Comparison of ENCODE assay signal across 10 cellular contexts in genomic region chr6:166308769-166309589, GRCh38.
DNase-seq lines count a peak whose midpoint lies in the region; ATAC-seq lines count a peak whose summit lies in the region.
"Had no signal": no experiment of that assay in that cellular context is flagged by ENCODE, and none has a peak within 500 bp of the region (broad histone marks: within the 10 kb centered on the region; RNA-seq: fewer than 3 reads in every experiment).

No MANE protein-coding gene starts in this region.

- no peak overlapping the region for H3K27ac ChIP-seq in iPS DF 6.9 (ENCODE audit: low read length)
- H3K27ac ChIP-seq: adrenal gland had no signal

- peaks cover 7% of the 10 kb centered on the region for H3K4me1 Mint-ChIP-seq in stimulated activated memory B cell treated with anti-CD40 and anti-IgM and Interleukin-4, amounts not matched to agents 10 μg/mL and 1 μg/mL and 100 μg/mL, for 72 hours

- H3K9me3 ChIP-seq in iPS DF 6.9 (ENCODE audit: control insufficient read depth, insufficient read depth, low read length) = no peaks in the 10 kb centered on the region
- H3K9me3 ChIP-seq: adrenal gland had no signal

- peaks cover 20% of the 10 kb centered on the region for H3K27me3 ChIP-seq in iPS DF 6.9 (ENCODE audit: control insufficient read depth, insufficient read depth, low read length)

- peaks cover 40% of the 10 kb centered on the region for H3K27me3 Mint-ChIP-seq in stimulated activated memory B cell treated with anti-CD40 and anti-IgM and Interleukin-4, amounts not matched to agents 10 μg/mL and 1 μg/mL and 100 μg/mL, for 72 hours

- H3K4me1 ChIP-seq in iPS DF 6.9 (ENCODE audit: control insufficient read depth, insufficient read depth, low read length) = no peaks in the 10 kb centered on the region; the same call in 1 of the 2 replicates

- H3K36me3 ChIP-seq in iPS DF 6.9 (ENCODE audit: control insufficient read depth, insufficient read depth, low read length) = no peaks in the 10 kb centered on the region
- H3K36me3 ChIP-seq: adrenal gland had no signal

- no peaks in the 10 kb centered on the region for H3K9me3 Mint-ChIP-seq in stimulated activated memory B cell treated with anti-CD40 and anti-IgM and Interleukin-4, amounts not matched to agents 10 μg/mL and 1 μg/mL and 100 μg/mL, for 72 hours

- H3K4me3 ChIP-seq in iPS DF 6.9 (ENCODE audit: low read length) = peak overlapping the region; percentile 29; the same call in 1 of the 2 replicates

- no peak overlapping the region for H3K27ac Mint-ChIP-seq in stimulated activated memory B cell treated with anti-CD40 and anti-IgM and Interleukin-4, amounts not matched to agents 10 μg/mL and 1 μg/mL and 100 μg/mL, for 72 hours

- peak; percentile 3 for DNase-seq in SIG-M5 treated with dmso at 0.1 percent for 504 hours (lab: John Stamatoyannopoulos, UW; ENCODE audit: unreplicated experiment)
- DNase-seq in SIG-M5 (lab: John Stamatoyannopoulos, UW) = no peak
- DNase-seq in NCI-H526 treated with DMSO at 0.1 percent for 48 hours (lab: John Stamatoyannopoulos, UW) = peak; percentile 30
- no peak for DNase-seq in iPS DF 6.9 (ENCODE audit: low read depth, low spot score)
- no peak for DNase-seq in AG08396 (ENCODE audit: low spot score)
- DNase-seq in iPS-NIHi7 (ENCODE audit: extremely low spot score) = no peak
- DNase-seq: adrenal gland, OCI-M1 had no signal

- WGBS in iPS DF 6.9 (ENCODE audit: insufficient coverage, insufficient read length) = no CpG with 5 or more reads among the region's 11 CpGs

- H3K4me3 Mint-ChIP-seq in stimulated activated memory B cell treated with anti-CD40 and anti-IgM and Interleukin-4, amounts not matched to agents 10 μg/mL and 1 μg/mL and 100 μg/mL, for 72 hours = peak overlapping the region; percentile 75

- no peaks in the 10 kb centered on the region for H3K36me3 Mint-ChIP-seq in stimulated activated memory B cell treated with anti-CD40 and anti-IgM and Interleukin-4, amounts not matched to agents 10 μg/mL and 1 μg/mL and 100 μg/mL, for 72 hours

- no peak for ATAC-seq in stimulated activated memory B cell treated with anti-CD40 and anti-IgM and Interleukin-4, amounts not matched to agents 10 μg/mL and 1 μg/mL and 100 μg/mL, for 72 hours
- ATAC-seq in HG03135 (IDR thresholded peaks at IDR 0.05; ENCODE audit: unreplicated experiment) = no peak

Comparison
In these comparisons a context has a peak if more than half of its experiments do, and no peak if none do; other contexts are left out.
1. DNase-seq: peak in SIG-M5 treated with dmso at 0.1 percent for 504 hours (single experiment) and NCI-H526 treated with DMSO at 0.1 percent for 48 hours (single experiment); none in SIG-M5 (single experiment), iPS DF 6.9 (single experiment), AG08396 (single experiment) and iPS-NIHi7 (single experiment).